1 cellular context compared by ENCODE assay signal in genomic region chr19:11887618-11888531, GRCh38.
TF ChIP-seq lines count a peak whose summit lies in the region.

ZNF69 (plus strand) TSS chr19:11887782; CDS start chr19:11887924, 142 bp downstream.

TF ChIP-seq in WTC11, 78 proteins besides CTCF, POLR2A, EP300 and RAD21 (continued from another document):
- TF ChIP-seq NFYB (CRISPR knock-in tag; conservative IDR thresholded peaks at IDR 0.05; ENCODE audit: low read depth) = peak; percentile 64
- TF ChIP-seq, protein P1, sequence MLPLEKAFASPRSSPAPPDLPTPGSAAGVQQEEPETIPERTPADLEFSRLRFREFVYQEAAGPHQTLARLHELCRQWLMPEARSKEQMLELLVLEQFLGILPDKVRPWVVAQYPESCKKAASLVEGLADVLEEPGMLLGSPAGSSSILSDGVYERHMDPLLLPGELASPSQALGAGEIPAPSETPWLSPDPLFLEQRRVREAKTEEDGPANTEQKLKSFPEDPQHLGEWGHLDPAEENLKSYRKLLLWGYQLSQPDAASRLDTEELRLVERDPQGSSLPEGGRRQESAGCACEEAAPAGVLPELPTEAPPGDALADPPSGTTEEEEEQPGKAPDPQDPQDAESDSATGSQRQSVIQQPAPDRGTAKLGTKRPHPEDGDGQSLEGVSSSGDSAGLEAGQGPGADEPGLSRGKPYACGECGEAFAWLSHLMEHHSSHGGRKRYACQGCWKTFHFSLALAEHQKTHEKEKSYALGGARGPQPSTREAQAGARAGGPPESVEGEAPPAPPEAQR (CRISPR knock-in tag; IDR thresholded peaks at IDR 0.05) = no peak
- TF ChIP-seq TP53 (CRISPR knock-in tag; IDR thresholded peaks at IDR 0.05) = no peak
- peak; percentile 58; the same call in 1 of the 2 replicates for TF ChIP-seq ZNF232 (CRISPR knock-in tag; IDR thresholded peaks at IDR 0.05)
- peak; percentile 60; the same call in 1 of the 2 replicates for TF ChIP-seq MYBL2 (CRISPR knock-in tag; IDR thresholded peaks at IDR 0.05)
- peak; percentile 59; the same call in 1 of the 2 replicates for TF ChIP-seq FOXK1 (CRISPR knock-in tag; IDR thresholded peaks at IDR 0.05)
- TF ChIP-seq KAT7 (CRISPR knock-in tag; IDR thresholded peaks at IDR 0.05; ENCODE audit: borderline replicate concordance) = peak; percentile 73; the same call in 1 of the 2 replicates
- TF ChIP-seq MAX (CRISPR knock-in tag; IDR thresholded peaks at IDR 0.05) = peak; percentile 40
- peak; percentile 20; the same call in 1 of the 2 replicates for TF ChIP-seq ZBTB21 (CRISPR knock-in tag; IDR thresholded peaks at IDR 0.05; ENCODE audit: borderline replicate concordance)
